Comparison of ENCODE assay signal across 11 cellular contexts in genomic region chr12:93397412-93397811, GRCh38. TPM values are rescaled to one million over a fixed set of nuclear protein-coding genes. Genes with fewer than 3 reads are reported as not detected.
A peak's percentile ranks its signal among the peaks of the same experiment; 100 is the strongest.
DNase-seq lines count a peak whose midpoint lies in the region; ATAC-seq and TF ChIP-seq lines count a peak whose summit lies in the region.
"Had no signal": no experiment of that assay in that cellular context is flagged by ENCODE, and none has a peak within 500 bp of the region (broad histone marks: within the 10 kb centered on the region; RNA-seq: fewer than 3 reads in every experiment).

No MANE protein-coding gene starts in this region.

- H3K4me1 ChIP-seq in left ventricle myocardium inferior (peaks cover 55% of the 10 kb centered on the region), body of pancreas (peaks cover 34% of the 10 kb centered on the region), gastrocnemius medialis (peaks cover 6 to 8% of the 10 kb centered on the region in 2 donors)
- H3K4me1 ChIP-seq: HAP-1 had no signal

- peak overlapping the region; percentile 59 for H3K27ac ChIP-seq in left ventricle myocardium inferior (replicated peaks)
- peak overlapping the region in 3 of 4 donors; percentile 15 to 59 (median 39) for H3K27ac ChIP-seq in body of pancreas
- peak overlapping the region; percentile 4 to 54 (median 34) for H3K27ac ChIP-seq in gastrocnemius medialis

- H3K9me3 ChIP-seq in left ventricle myocardium inferior (replicated peaks), result no peaks in the 10 kb centered on the region
- no peaks in the 10 kb centered on the region for H3K9me3 ChIP-seq in body of pancreas
- no peaks in the 10 kb centered on the region for H3K9me3 ChIP-seq in gastrocnemius medialis
- H3K9me3 ChIP-seq: HAP-1 had no signal

- no peak for TF ChIP-seq POLR2A in body of pancreas (IDR thresholded peaks at IDR 0.05)
- no peak for TF ChIP-seq POLR2A in gastrocnemius medialis (IDR thresholded peaks at IDR 0.05)

- no peaks in the 10 kb centered on the region for H3K27me3 ChIP-seq in left ventricle myocardium inferior (ENCODE audit: low read depth)
- H3K27me3 ChIP-seq in body of pancreas, result no peaks in the 10 kb centered on the region
- H3K27me3 ChIP-seq in gastrocnemius medialis, result no peaks in the 10 kb centered on the region

- in situ Hi-C loops in gastrocnemius medialis (cut with MboI; ENCODE audit: low sequenced_read_pairs in 4 of 4), result loop anchor here (5.0 to 10.0 kb wide), 4 partner anchors 373 to 613 kb away; no protein-coding TSS in a partner anchor

- WGBS in body of pancreas, 2 donors, result 25 to 42% methylated on average over 10 to 12 of the region's 12 CpGs

- intact Hi-C loops in left ventricle myocardium inferior (cut with micrococcal nuclease), result loop anchor here (2.0 kb wide), 1 partner anchor 411 kb away; no protein-coding TSS in a partner anchor
- intact Hi-C loops in Right ventricle myocardium superior (cut with DNase I), result loop anchor here (5.0 kb wide), 1 partner anchor 410 kb away; no protein-coding TSS in a partner anchor
- intact Hi-C loops in body of pancreas (cut with DNase I), result loop anchor here (10.0 kb wide), 1 partner anchor 413 kb away; no protein-coding TSS in a partner anchor
- intact Hi-C loops in gastrocnemius medialis (cut with DNase I; ENCODE audit: low total_unique reads), result no loop called here

- H3K4me3 ChIP-seq in left ventricle myocardium inferior, result no peak overlapping the region
- H3K4me3 ChIP-seq in body of pancreas, result no peak overlapping the region
- no peak overlapping the region for H3K4me3 ChIP-seq in gastrocnemius medialis
- H3K4me3 ChIP-seq: HAP-1 had no signal

- DNase-seq in left ventricle myocardium inferior (no peak), Right ventricle myocardium superior (no peak), body of pancreas (peak in 3 of 4 donors; percentile 42 to 64 (median 54)), left lobe of liver (ENCODE audit: low spot score) (no peak), gastrocnemius medialis (no peak), cerebellum (ENCODE audit: low spot score) (no peak), activated gamma-delta T cell (lab: John Stamatoyannopoulos, UW) (no peak)
- DNase-seq: CD4-positive, alpha-beta T cell; DMS79 had no signal

- TF ChIP-seq CTCF in left ventricle myocardium inferior (IDR thresholded peaks at IDR 0.05; ENCODE audit: borderline replicate concordance), result no peak
- no peak for TF ChIP-seq CTCF in body of pancreas (IDR thresholded peaks at IDR 0.05)
- no peak for TF ChIP-seq CTCF in gastrocnemius medialis (IDR thresholded peaks at IDR 0.05 in 4 of 5, conservative IDR thresholded peaks at IDR 0.05 in 1 of 5)

- ATAC-seq in Right ventricle myocardium superior (ENCODE audit: poor library complexity) (no peak), body of pancreas (peak; percentile 57), left lobe of liver (peak; percentile 61), gastrocnemius medialis (no peak), GM18861 (IDR thresholded peaks at IDR 0.05; ENCODE audit: unreplicated experiment) (no peak)

- H3K36me3 ChIP-seq in left ventricle myocardium inferior, result peaks cover 56% of the 10 kb centered on the region
- H3K36me3 ChIP-seq in body of pancreas (replicated peaks in 1 of 2; ENCODE audit: insufficient read depth in 1 of 2, low read depth in 2 of 2), result peaks cover 0 to 4% of the 10 kb centered on the region in 2 donors
- peaks cover 0 to 58% of the 10 kb centered on the region in 2 donors for H3K36me3 ChIP-seq in gastrocnemius medialis

RNA-seq across cellular contexts. Expression of gene NUDT4, which starts 19.7 kb away (rescaled TPM):
- 283 TPM for total RNA-seq in left ventricle myocardium inferior
- total RNA-seq in Right ventricle myocardium superior, result 410 TPM
- total RNA-seq in body of pancreas, result 10 to 100 TPM; 59.7 to 66.9 TPM
- 17.6 TPM for total RNA-seq in left lobe of liver
- 100 to 1,000 TPM in 1 of 4 donors, 10 to 100 TPM in 3; 26.8 to 299 (median 51.1) TPM for total RNA-seq in gastrocnemius medialis
- 74.8 TPM for total RNA-seq in cerebellum

RNA-seq across cellular contexts. Expression of gene UBE2N, which starts 44.3 kb away (rescaled TPM):
- total RNA-seq in left ventricle myocardium inferior (86.3 TPM), Right ventricle myocardium superior (77.3 TPM), body of pancreas (10 to 100 TPM in 1 of 2 donors, 1 to 10 TPM in 1; 6.9 to 11.2 TPM), left lobe of liver (25.1 TPM), gastrocnemius medialis (10 to 100 TPM; 26.5 to 46.8 (median 30.5) TPM), cerebellum (133 TPM)

Comparison
In these comparisons a context has a peak if more than half of its experiments do, and no peak if none do; other contexts are left out.
1. DNase-seq: peak in body of pancreas (3 of 4); none in left ventricle myocardium inferior (single experiment), Right ventricle myocardium superior (single experiment), left lobe of liver (single experiment), gastrocnemius medialis (0 of 2), cerebellum (single experiment) and activated gamma-delta T cell (single experiment).
2. ATAC-seq: peak in body of pancreas (single experiment) and left lobe of liver (single experiment); none in Right ventricle myocardium superior (single experiment), gastrocnemius medialis (0 of 2) and GM18861 (single experiment).
3. Peak in every context shown above with its lines, with median percentiles within 50 percentile points of each other: H3K27ac ChIP-seq.